Comparison of ENCODE assay signal across 1 cellular context in genomic region chr1:155174334-155175280, GRCh38.
TF ChIP-seq lines count a peak whose summit lies in the region.

No MANE protein-coding gene starts in this region.

TF ChIP-seq in H1, 55 proteins besides CTCF, POLR2A, EP300 and RAD21:
- TF ChIP-seq GABPA (IDR thresholded peaks at IDR 0.05; ENCODE audit: borderline replicate concordance, insufficient read depth, low read length) (no peak), HDAC2 (IDR thresholded peaks at IDR 0.05; ENCODE audit: borderline replicate concordance in 1 of 2, low read depth in 2 of 2, low read length in 2 of 2) (peak in 1 of 2 experiments; percentile 81; a peak in 1 of 4 replicates), CREB1 (IDR thresholded peaks at IDR 0.05) (peak; percentile 32; the same call in 1 of the 2 replicates), TAF1 (IDR thresholded peaks at IDR 0.05; ENCODE audit: low read depth, low read length) (0 out of 2 replicates have a peak, but pooled peaks have one; percentile 15), MAX (IDR thresholded peaks at IDR 0.05) (0 out of 2 replicates have a peak, but pooled peaks have one; percentile 4), SIN3A (conservative IDR thresholded peaks at IDR 0.05 in 1 of 2, IDR thresholded peaks at IDR 0.05 in 1 of 2; ENCODE audit: low read depth in 1 of 2, low read length in 2 of 2) (peak in 1 of 2 experiments; percentile 68; a peak in 1 of 4 replicates), BACH1 (IDR thresholded peaks at IDR 0.05; ENCODE audit: low read length) (no peak), CHD2 (IDR thresholded peaks at IDR 0.05; ENCODE audit: low read length) (0 out of 2 replicates have a peak, but pooled peaks have one; percentile 28), TBP (IDR thresholded peaks at IDR 0.05; ENCODE audit: low read depth, low read length) (0 out of 2 replicates have a peak, but pooled peaks have one; percentile 10), USF2 (IDR thresholded peaks at IDR 0.05; ENCODE audit: low read length) (no peak), PHF8 (conservative IDR thresholded peaks at IDR 0.05; ENCODE audit: low read depth, low read length) (0 out of 2 replicates have a peak, but pooled peaks have one; percentile 3)
